Comparison of ENCODE assay signal across 1 cellular context in genomic region chr10:73998623-73999622, GRCh38.
TF ChIP-seq lines count a peak whose summit lies in the region.

No MANE protein-coding gene starts in this region.

TF ChIP-seq in K562, 482 proteins besides CTCF, POLR2A, EP300 and RAD21 (continued from another document and continues in another):
- TF ChIP-seq RNF219 (CRISPR knock-in tag; IDR thresholded peaks at IDR 0.05) (no peak), ETV5 (CRISPR knock-in tag; IDR thresholded peaks at IDR 0.05; ENCODE audit: low read depth) (no peak; the same call in 1 of the 2 replicates), ZNF507 (tag; conservative IDR thresholded peaks at IDR 0.05) (no peak), ZNF143 (CRISPR knock-in tag; IDR thresholded peaks at IDR 0.05) (no peak), SIN3A (IDR thresholded peaks at IDR 0.05; ENCODE audit: borderline replicate concordance in 2 of 2, control insufficient read depth in 1 of 2, low read depth in 2 of 2, low read length in 2 of 2) (peak; percentile 39 to 62; a peak in 3 of 4 replicates), HSF4 (CRISPR knock-in tag; IDR thresholded peaks at IDR 0.05; ENCODE audit: borderline replicate concordance) (no peak), ESRRA (IDR thresholded peaks at IDR 0.05; ENCODE audit: borderline replicate concordance, low read depth) (no peak), ZNF23 (CRISPR knock-in tag; IDR thresholded peaks at IDR 0.05) (no peak), REST (CRISPR knock-in tag; IDR thresholded peaks at IDR 0.05; ENCODE audit: low read depth) (no peak), RBM39 (optimal IDR thresholded peaks at IDR 0.05; ENCODE audit: low read depth, low read length) (peak; percentile 77), POLR2AphosphoS2 (IDR thresholded peaks at IDR 0.05; ENCODE audit: low read length) (no peak), KAT7 (CRISPR knock-in tag; IDR thresholded peaks at IDR 0.05; ENCODE audit: borderline replicate concordance) (peak; percentile 86), NR4A1 (CRISPR knock-in tag; IDR thresholded peaks at IDR 0.05) (no peak), NR4A1 (tag; IDR thresholded peaks at IDR 0.05) (no peak), KHSRP (IDR thresholded peaks at IDR 0.05) (no peak), CHD7 (IDR thresholded peaks at IDR 0.05; ENCODE audit: low read depth, low read length) (no peak), ARID2 (IDR thresholded peaks at IDR 0.05) (peak; percentile 37), MYBL2 (IDR thresholded peaks at IDR 0.05; ENCODE audit: low read depth) (no peak), MYBL2 (CRISPR knock-in tag; IDR thresholded peaks at IDR 0.05; ENCODE audit: borderline replicate concordance) (no peak), MED1 (CRISPR knock-in tag; IDR thresholded peaks at IDR 0.05; ENCODE audit: borderline replicate concordance) (no peak), MXD1 (CRISPR knock-in tag; IDR thresholded peaks at IDR 0.05; ENCODE audit: borderline replicate concordance, poor library complexity, severe bottlenecking) (no peak), TCF3 (CRISPR knock-in tag; IDR thresholded peaks at IDR 0.05) (no peak), DMBX1 (CRISPR knock-in tag; IDR thresholded peaks at IDR 0.05; ENCODE audit: borderline replicate concordance) (no peak), ZNF780A (CRISPR knock-in tag; IDR thresholded peaks at IDR 0.05) (no peak), TRIM25 (IDR thresholded peaks at IDR 0.05; ENCODE audit: borderline replicate concordance) (no peak), GTF2A2 (tag; IDR thresholded peaks at IDR 0.05) (no peak), BRD9 (IDR thresholded peaks at IDR 0.05; ENCODE audit: low read depth, partially characterized antibody) (no peak), SMARCA5 (IDR thresholded peaks at IDR 0.05) (peak; percentile 91; the same call in 1 of the 2 replicates), FOXK1 (CRISPR knock-in tag; IDR thresholded peaks at IDR 0.05; ENCODE audit: borderline replicate concordance) (peak; percentile 65; the same call in 1 of the 2 replicates), POLR3G (IDR thresholded peaks at IDR 0.05; ENCODE audit: extremely low read depth, insufficient read length, insufficient replicate concordance) (no peak), IRF1 (CRISPR knock-in tag; IDR thresholded peaks at IDR 0.05; ENCODE audit: borderline replicate concordance) (no peak), ZNF445 (CRISPR knock-in tag; IDR thresholded peaks at IDR 0.05; ENCODE audit: low read depth) (no peak), NFYB (IDR thresholded peaks at IDR 0.05; ENCODE audit: extremely low read depth, insufficient read length) (no peak), CBX8 (IDR thresholded peaks at IDR 0.05; ENCODE audit: borderline replicate concordance, extremely low read depth, low read depth, low read length, poor library complexity, severe bottlenecking) (no peak), ATF4 (CRISPR knock-in tag; IDR thresholded peaks at IDR 0.05) (no peak), ZNF511 (CRISPR knock-in tag; IDR thresholded peaks at IDR 0.05) (no peak), ELK3 (CRISPR knock-in tag; IDR thresholded peaks at IDR 0.05) (no peak)
